Comparison of ENCODE assay signal across 8 cellular contexts in genomic region chr1:15153184-15153841, GRCh38. TPM values are rescaled to one million over a fixed set of nuclear protein-coding genes. Genes with fewer than 3 reads are reported as not detected.
DNase-seq lines count a peak whose midpoint lies in the region; ATAC-seq and TF ChIP-seq lines count a peak whose summit lies in the region.

A gene with protein sequence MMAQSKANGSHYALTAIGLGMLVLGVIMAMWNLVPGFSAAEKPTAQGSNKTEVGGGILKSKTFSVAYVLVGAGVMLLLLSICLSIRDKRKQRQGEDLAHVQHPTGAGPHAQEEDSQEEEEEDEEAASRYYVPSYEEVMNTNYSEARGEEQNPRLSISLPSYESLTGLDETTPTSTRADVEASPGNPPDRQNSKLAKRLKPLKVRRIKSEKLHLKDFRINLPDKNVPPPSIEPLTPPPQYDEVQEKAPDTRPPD (plus strand): TSS chr1:15153747. CDS start chr1:15215088, 61,341 bp downstream.

- intact Hi-C loops in lower lobe of right lung (cut with DNase I) (no loop called here), thyroid gland (cut with DNase I) (loop anchor here (2.0 kb wide), 1 partner anchor 119 kb away; no protein-coding TSS in a partner anchor)

- H3K27me3 ChIP-seq in CD8-positive, alpha-beta memory T cell (ENCODE audit: insufficient read depth, low read length, poor library complexity, severe bottlenecking): peaks cover 27% of the 10 kb centered on the region
- peaks cover 24% of the 10 kb centered on the region for H3K27me3 ChIP-seq in effector memory CD4-positive, alpha-beta T cell (replicated peaks; ENCODE audit: control insufficient read depth, insufficient read depth, low read length, poor library complexity, severe bottlenecking)
- no peaks in the 10 kb centered on the region for H3K27me3 ChIP-seq in lower lobe of right lung (ENCODE audit: low read depth)
- H3K27me3 ChIP-seq in thyroid gland: no peaks in the 10 kb centered on the region

- no peak for DNase-seq in CD8-positive, alpha-beta memory T cell
- peak; percentile 81 for DNase-seq in HK-2 (ENCODE audit: unreplicated experiment)
- DNase-seq in SK-MEL-5 (ENCODE audit: low read depth, low spot score): peak; percentile 65
- DNase-seq in effector memory CD4-positive, alpha-beta T cell: no peak
- DNase-seq in lower lobe of right lung: peak; percentile 79
- DNase-seq in thyroid gland: peak; percentile 69 to 73
- no peak for DNase-seq in GM19240 (ENCODE audit: insufficient read length, low spot score)

- WGBS in thyroid gland, 2 donors: 1 to 2% methylated on average over 10 to 16 of the region's 56 CpGs

- in situ Hi-C loops in SK-MEL-5 (cut with HindIII; ENCODE audit: low pct_unique_long_range_greater_than_20kb, low sequenced_read_pairs): no loop called here

- POLR2A ChIA-PET in CD8-positive, alpha-beta memory T cell (lab: Charles Lee): no interaction called here

- H3K4me1 ChIP-seq in CD8-positive, alpha-beta memory T cell (ENCODE audit: insufficient read depth, low read length): peaks cover 14% of the 10 kb centered on the region
- H3K4me1 ChIP-seq in effector memory CD4-positive, alpha-beta T cell (ENCODE audit: control insufficient read depth, insufficient read depth, low read length, poor library complexity, severe bottlenecking): peaks cover 9% of the 10 kb centered on the region
- H3K4me1 ChIP-seq in lower lobe of right lung (peaks cover 39% of the 10 kb centered on the region), thyroid gland (peaks cover 0 to 14% of the 10 kb centered on the region in 2 donors)

- no peaks in the 10 kb centered on the region for H3K36me3 ChIP-seq in CD8-positive, alpha-beta memory T cell (ENCODE audit: insufficient read depth, low read length)
- H3K36me3 ChIP-seq in effector memory CD4-positive, alpha-beta T cell (ENCODE audit: control insufficient read depth, insufficient read depth, low read length): no peaks in the 10 kb centered on the region
- no peaks in the 10 kb centered on the region for H3K36me3 ChIP-seq in lower lobe of right lung
- H3K36me3 ChIP-seq in thyroid gland: no peaks in the 10 kb centered on the region

- H3K4me1 Mint-ChIP-seq in CD8-positive, alpha-beta memory T cell: peaks cover 14 to 36% (median 33%) of the 10 kb centered on the region in 3 donors

- peaks cover 0 to 2% (median 0%) of the 10 kb centered on the region in 5 donors for H3K9me3 Mint-ChIP-seq in CD8-positive, alpha-beta memory T cell

- H3K4me3 ChIP-seq in CD8-positive, alpha-beta memory T cell (ENCODE audit: low read length): peak within 1 kb of the TSS; percentile 12
- peak within 1 kb of the TSS; percentile 22 for H3K4me3 ChIP-seq in effector memory CD4-positive, alpha-beta T cell (ENCODE audit: insufficient read depth, low read depth, low read length, poor library complexity, severe bottlenecking)
- H3K4me3 ChIP-seq in lower lobe of right lung (peak within 1 kb of the TSS; percentile 77), thyroid gland (replicated peaks in 1 of 3) (peak within 1 kb of the TSS; percentile 44 to 67 (median 65))

- peaks cover 39 to 53% of the 10 kb centered on the region in 2 donors for H3K27me3 Mint-ChIP-seq in CD8-positive, alpha-beta memory T cell

- ATAC-seq in lower lobe of right lung (peak; percentile 86 to 89), HG03095 (IDR thresholded peaks at IDR 0.05; ENCODE audit: unreplicated experiment) (no peak)

- H3K9me3 ChIP-seq in CD8-positive, alpha-beta memory T cell (ENCODE audit: low read length): no peaks in the 10 kb centered on the region
- no peaks in the 10 kb centered on the region for H3K9me3 ChIP-seq in effector memory CD4-positive, alpha-beta T cell (ENCODE audit: control insufficient read depth, low read length)
- no peaks in the 10 kb centered on the region for H3K9me3 ChIP-seq in lower lobe of right lung
- no peaks in the 10 kb centered on the region for H3K9me3 ChIP-seq in thyroid gland

- H3K36me3 Mint-ChIP-seq in CD8-positive, alpha-beta memory T cell: peaks cover 0 to 2% (median 0%) of the 10 kb centered on the region in 3 donors

- peak within 1 kb of the TSS; percentile 48 to 82 (median 59) for H3K4me3 Mint-ChIP-seq in CD8-positive, alpha-beta memory T cell

- no peak within 1 kb of the TSS for H3K27ac ChIP-seq in CD8-positive, alpha-beta memory T cell (ENCODE audit: low read depth, low read length)
- H3K27ac ChIP-seq in effector memory CD4-positive, alpha-beta T cell (ENCODE audit: insufficient read depth, low read length, poor library complexity, severe bottlenecking): no peak within 1 kb of the TSS
- peak within 1 kb of the TSS; percentile 93 for H3K27ac ChIP-seq in lower lobe of right lung
- peak within 1 kb of the TSS; percentile 11 to 87 (median 77) for H3K27ac ChIP-seq in thyroid gland

- CTCF ChIA-PET in CD8-positive, alpha-beta memory T cell (lab: Charles Lee): interaction anchor here (1.6 kb wide), 1 partner anchor 25 kb away, joined by 3 read pairs; no protein-coding TSS in a partner anchor

- peak within 1 kb of the TSS in 1 of 8 donors; percentile 56 for H3K27ac Mint-ChIP-seq in CD8-positive, alpha-beta memory T cell

- TF ChIP-seq CTCF in lower lobe of right lung (IDR thresholded peaks at IDR 0.05): no peak
- TF ChIP-seq CTCF in thyroid gland (IDR thresholded peaks at IDR 0.05): no peak

- peak in 1 of 2 donors; percentile 62 for TF ChIP-seq POLR2A in thyroid gland (IDR thresholded peaks at IDR 0.05)

RNA-seq across cellular contexts. Expression of the gene that starts here (rescaled TPM):
- total RNA-seq in CD8-positive, alpha-beta memory T cell: under 1 TPM; 0.11 to 0.24 TPM
- not detected for polyA plus RNA-seq in CD8-positive, alpha-beta memory T cell
- 16.2 and 18.9 TPM in 2 replicates for total RNA-seq in SK-MEL-5 (2014; rRNA removed; shearing (Covaris generic))
- 28.7 and 37.1 TPM in 2 replicates for polyA plus RNA-seq in SK-MEL-5 (2015; cell fraction: cytosol; rRNA removed)
- 13.3 and 14.2 TPM in 2 replicates for polyA plus RNA-seq in SK-MEL-5 (2015; cell fraction: nucleus; rRNA removed)
- total RNA-seq in lower lobe of right lung (18.4 TPM), thyroid gland (10 to 100 TPM in 1 of 4 donors, 1 to 10 TPM in 3; 3.7 to 12.0 (median 6.4) TPM)

Comparison
In these comparisons a context has a peak if more than half of its experiments do, and no peak if none do; other contexts are left out.
1. DNase-seq: peak in HK-2 (single experiment), SK-MEL-5 (single experiment), lower lobe of right lung (single experiment) and thyroid gland (2 of 2); none in CD8-positive, alpha-beta memory T cell (0 of 5), effector memory CD4-positive, alpha-beta T cell (0 of 3) and GM19240 (single experiment).
2. H3K27ac ChIP-seq: peak in lower lobe of right lung (single experiment) and thyroid gland (3 of 3); none in CD8-positive, alpha-beta memory T cell (single experiment) and effector memory CD4-positive, alpha-beta T cell (single experiment).
3. H3K4me3 ChIP-seq: peak in every context shown above with its lines; median percentile 77 in lower lobe of right lung; 65 in thyroid gland; 22 in effector memory CD4-positive, alpha-beta T cell; 12 in CD8-positive, alpha-beta memory T cell.